ENCODE assay signal across 18 cellular contexts in genomic region chrX:12986886-12987285, GRCh38. TPM values are rescaled to one million over a fixed set of nuclear protein-coding genes. Genes with fewer than 3 reads are reported as not detected.
A peak's percentile ranks its signal among the peaks of the same experiment; 100 is the strongest.
DNase-seq lines count a peak whose midpoint lies in the region; ATAC-seq, FAIRE-seq and TF ChIP-seq lines count a peak whose summit lies in the region.
"Had no signal": no experiment of that assay in that cellular context is flagged by ENCODE, and none has a peak within 500 bp of the region (broad histone marks: within the 10 kb centered on the region; RNA-seq: fewer than 3 reads in every experiment).

No MANE protein-coding gene starts in this region.

- TF ChIP-seq POLR2A in K562 (conservative IDR thresholded peaks at IDR 0.05) = no peak

- H3K36me3 ChIP-seq in K562 (ENCODE audit: control insufficient read depth, insufficient read depth, low read length) = no peaks in the 10 kb centered on the region
- H3K36me3 ChIP-seq: cardiac muscle cell, left ventricle myocardium inferior had no signal

- no peaks in the 10 kb centered on the region for H3K27me3 ChIP-seq in K562 (ENCODE audit: control insufficient read depth in 2 of 2, insufficient read depth in 2 of 2, low read length in 2 of 2)
- H3K27me3 ChIP-seq: cardiac muscle cell, testis had no signal

- CTCF ChIA-PET in activated CD4-positive, alpha-beta T cell treated with anti-CD3 and anti-CD28 coated beads, Interleukin-2, amount 10 ng/mL, durations not matched to agents 7 days and 5 days (lab: Charles Lee) = interaction anchor here (2.6 to 3.3 kb wide), 2 partner anchors 37 to 40 kb away, joined by 13 to 18 read pairs; no protein-coding TSS in a partner anchor
- CTCF ChIA-PET in K562 (lab: Yijun Ruan, JAX; ENCODE audit: low intra/inter-chr PET ratio) = no interaction called here

- peaks cover 0 to 31% of the 10 kb centered on the region in 2 experiments; a peak in 2 of 5 replicates for H3K4me1 ChIP-seq in K562 (replicated peaks in 1 of 2; ENCODE audit: control insufficient read depth in 2 of 2, insufficient read depth in 2 of 2, low read length in 2 of 2)
- H3K4me1 ChIP-seq: testis had no signal

- FAIRE-seq in K562 (lab: Jason Lieb, UNC) = no peak
- FAIRE-seq: HTR-8/SVneo, RCC 7860 had no signal

- peak overlapping the region; percentile 99 for H3K27ac Mint-ChIP-seq in activated CD4-positive, alpha-beta T cell treated with anti-CD3 and anti-CD28 coated beads, Interleukin-2, amount 10 ng/mL, durations not matched to agents 7 days and 5 days
- H3K27ac Mint-ChIP-seq in stimulated activated effector memory CD8-positive, alpha-beta T cell treated with anti-CD3 and anti-CD28 coated beads, Interleukin-12 subunit alpha, Interleukin-12 subunit beta, amount 100 ng/mL, for 72 hours = peak overlapping the region; percentile 89
- H3K27ac Mint-ChIP-seq: nephron progenitor cell had no signal

- peaks cover 70% of the 10 kb centered on the region for H3K4me1 Mint-ChIP-seq in activated CD4-positive, alpha-beta T cell treated with anti-CD3 and anti-CD28 coated beads, Interleukin-2, amount 10 ng/mL, durations not matched to agents 7 days and 5 days
- H3K4me1 Mint-ChIP-seq in stimulated activated effector memory CD8-positive, alpha-beta T cell treated with anti-CD3 and anti-CD28 coated beads, Interleukin-12 subunit alpha, Interleukin-12 subunit beta, amount 100 ng/mL, for 72 hours = peaks cover 48% of the 10 kb centered on the region
- H3K4me1 Mint-ChIP-seq: nephron progenitor cell had no signal

- POLR2A ChIA-PET in activated CD4-positive, alpha-beta T cell treated with anti-CD3 and anti-CD28 coated beads, Interleukin-2, amount 10 ng/mL, durations not matched to agents 7 days and 5 days (lab: Charles Lee) = no interaction called here
- POLR2A ChIA-PET in K562 (lab: Yijun Ruan, JAX) = interaction anchor here (1.0 to 3.3 kb wide), 3 partner anchors 10 to 31 kb away, joined by 3 to 21 read pairs (median 3); partner anchors contain the start of gene TMSB4X

- no peak for TF ChIP-seq RAD21 in K562 (CRISPR knock-in tag; conservative IDR thresholded peaks at IDR 0.05 in 1 of 2, IDR thresholded peaks at IDR 0.05 in 1 of 2)

- BruUV-seq in K562 (replicated peaks; lab: Mats Ljungman, UMichigan) = no TSS peak

- intact Hi-C loops in K562 (cut with micrococcal nuclease) = no loop called here

- no peak overlapping the region for H3K4me2 ChIP-seq in K562 (ENCODE audit: insufficient read depth, low read length)

- H3K27me3 Mint-ChIP-seq in activated CD4-positive, alpha-beta T cell treated with anti-CD3 and anti-CD28 coated beads, Interleukin-2, amount 10 ng/mL, durations not matched to agents 7 days and 5 days = no peaks in the 10 kb centered on the region

- H3K9me1 ChIP-seq in K562 (ENCODE audit: control insufficient read depth, insufficient read depth, low read length) = no peaks in the 10 kb centered on the region

- no peak overlapping the region; a peak in 1 of 4 replicates for H3K9ac ChIP-seq in K562 (ENCODE audit: insufficient read depth in 1 of 2, low read depth in 2 of 2, low read length in 2 of 2)
- H3K9ac ChIP-seq: GM23248 had no signal

- DNase-seq in activated CD4-positive, alpha-beta T cell treated with anti-CD3 and anti-CD28 coated beads, Interleukin-2, amount 10 ng/mL, durations not matched to agents 7 days and 5 days = no peak
- DNase-seq in activated CD4-positive, alpha-beta T cell treated with anti-CD3 and anti-CD28 coated beads, Interleukin-2, amount 50 U/mL, for 4 hours = no peak
- DNase-seq in NCI-H226 (peak; percentile 24), K562 (ENCODE audit: extremely low read depth in 1 of 4, low spot score in 3 of 4) (no peak)
- DNase-seq in stimulated activated effector memory CD8-positive, alpha-beta T cell treated with anti-CD3 and anti-CD28 coated beads, Interleukin-12 subunit alpha, Interleukin-12 subunit beta, amount 100 ng/mL, for 72 hours (ENCODE audit: low spot score in 2 of 2) = no peak
- no peak for DNase-seq in stimulated activated CD4-positive, alpha-beta T cell treated with anti-CD3 and anti-CD28 coated beads, Interleukin-4, amount 100 ng/mL, for 24 hours
- DNase-seq: effector CD8-positive, alpha-beta T cell; GM23248; left ventricle myocardium inferior; NCI-H2081 treated with DMSO at 0.1 percent for 48 hours; nephron progenitor cell; testis had no signal

- H3K9me3 ChIP-seq in K562 (replicated peaks; ENCODE audit: control insufficient read depth, insufficient read depth, low read depth, low read length) = no peaks in the 10 kb centered on the region
- H3K9me3 ChIP-seq: left ventricle myocardium inferior, testis had no signal

- peak overlapping the region; percentile 64; the same call in 2 of the 3 replicates for H3K27ac ChIP-seq in K562 (ENCODE audit: extremely low read depth, low read depth, low read length)
- H3K27ac ChIP-seq: cardiac muscle cell, GM23248, left ventricle myocardium inferior, testis had no signal

- H3K4me3 ChIP-seq in K562 = no peak overlapping the region
- H3K4me3 ChIP-seq: cardiac muscle cell, GM23248, left ventricle myocardium inferior, testis had no signal

- peak overlapping the region; percentile 49; the same call in 1 of the 2 replicates for H2AFZ ChIP-seq in K562 (ENCODE audit: low read depth, low read length)
- H2AFZ ChIP-seq: GM23248 had no signal

- no peak for ATAC-seq in K562
- no peak for ATAC-seq in stimulated activated effector memory CD8-positive, alpha-beta T cell treated with anti-CD3 and anti-CD28 coated beads, Interleukin-12 subunit alpha, Interleukin-12 subunit beta, amount 100 ng/mL, for 72 hours
- no peak for ATAC-seq in GM21723 (IDR thresholded peaks at IDR 0.05; ENCODE audit: unreplicated experiment)
- no peak for ATAC-seq in HG03354 (IDR thresholded peaks at IDR 0.05; ENCODE audit: poor library complexity, severe bottlenecking, unreplicated experiment)

- H3K79me2 ChIP-seq in K562 (ENCODE audit: control insufficient read depth, insufficient read depth, low read length) = no peaks in the 10 kb centered on the region

- peaks cover 17% of the 10 kb centered on the region for H3K36me3 Mint-ChIP-seq in activated CD4-positive, alpha-beta T cell treated with anti-CD3 and anti-CD28 coated beads, Interleukin-2, amount 10 ng/mL, durations not matched to agents 7 days and 5 days (ENCODE audit: low read depth)
- peaks cover 10% of the 10 kb centered on the region for H3K36me3 Mint-ChIP-seq in stimulated activated effector memory CD8-positive, alpha-beta T cell treated with anti-CD3 and anti-CD28 coated beads, Interleukin-12 subunit alpha, Interleukin-12 subunit beta, amount 100 ng/mL, for 72 hours

- peaks cover 10% of the 10 kb centered on the region for H3K9me3 Mint-ChIP-seq in activated CD4-positive, alpha-beta T cell treated with anti-CD3 and anti-CD28 coated beads, Interleukin-2, amount 10 ng/mL, durations not matched to agents 7 days and 5 days
- H3K9me3 Mint-ChIP-seq in stimulated activated effector memory CD8-positive, alpha-beta T cell treated with anti-CD3 and anti-CD28 coated beads, Interleukin-12 subunit alpha, Interleukin-12 subunit beta, amount 100 ng/mL, for 72 hours = no peaks in the 10 kb centered on the region

- TF ChIP-seq CTCF in K562 (IDR thresholded peaks at IDR 0.05 in 2 of 3, conservative IDR thresholded peaks at IDR 0.05 in 1 of 3; ENCODE audit: insufficient read depth in 2 of 3, low read depth in 1 of 3, low read length in 3 of 3) = no peak

- no peak overlapping the region for H3K4me3 Mint-ChIP-seq in activated CD4-positive, alpha-beta T cell treated with anti-CD3 and anti-CD28 coated beads, Interleukin-2, amount 10 ng/mL, durations not matched to agents 7 days and 5 days
- peak overlapping the region; percentile 45 for H3K4me3 Mint-ChIP-seq in stimulated activated effector memory CD8-positive, alpha-beta T cell treated with anti-CD3 and anti-CD28 coated beads, Interleukin-12 subunit alpha, Interleukin-12 subunit beta, amount 100 ng/mL, for 72 hours
- H3K4me3 Mint-ChIP-seq: nephron progenitor cell had no signal

- in situ Hi-C loops in K562 (cut with MboI) = no loop called here

- no peak for TF ChIP-seq EP300 in K562 (IDR thresholded peaks at IDR 0.05; ENCODE audit: low read length)

- H4K20me1 ChIP-seq in K562 (replicated peaks; ENCODE audit: control insufficient read depth, insufficient read depth, low read length) = no peaks in the 10 kb centered on the region

- 15% methylated on average over 2 of the region's 2 CpGs for WGBS in K562 (ENCODE audit: insufficient coverage, low coverage, missing lambda C conversion rate)

RNA-seq across cellular contexts. Expression of gene TMSB4X, which starts 12.0 kb away (rescaled TPM):
- 1,000 to 10,000 TPM; 9,113 to 9,418 TPM for total RNA-seq in activated CD4-positive, alpha-beta T cell treated with anti-CD3 and anti-CD28 coated beads, Interleukin-2, amount 10 ng/mL, durations not matched to agents 7 days and 5 days
- total RNA-seq in K562 (2011; cell fraction: chromatin; rRNA removed; ENCODE audit: low replicate concordance) = 101 and 112 TPM in 2 replicates
- 168 and 187 TPM in 2 replicates for total RNA-seq in K562 (2011; cell fraction: nucleolus; rRNA removed)
- 227 and 306 TPM in 2 replicates for total RNA-seq in K562 (2011; cell fraction: nucleoplasm; rRNA removed)
- total RNA-seq in K562 (2014; rRNA removed) = 1,035 and 1,094 TPM in 2 replicates
- total RNA-seq in K562 (2014; rRNA removed; fragmentation: Illumina TruSeq; extraction: Trizol) = 1,529 and 1,745 TPM in 2 replicates
- 1,145 and 1,178 TPM in 2 replicates for total RNA-seq in K562 (2015; rRNA removed; fragmentation: Illumina TruSeq; extraction: Trizol)
- 1,266 and 1,292 TPM in 2 replicates for total RNA-seq in K562 (2021)
- 1,337 and 1,853 TPM in 2 replicates for polyA plus RNA-seq in K562 (2011; rRNA removed)
- 358 and 852 TPM in 2 replicates for polyA plus RNA-seq in K562 (2011; cell fraction: cytosol; rRNA removed)
- polyA plus RNA-seq in K562 (2011; cell fraction: nucleus; rRNA removed) = 404 and 705 TPM in 2 replicates
- polyA plus RNA-seq in K562 (2012) = 2,539 and 2,674 TPM in 2 replicates
- polyA plus RNA-seq in K562 (2014; fragmentation: Illumina TruSeq; extraction: Trizol) = 1,680 and 2,424 TPM in 2 replicates
- 1,000 to 10,000 TPM; 1,688 to 2,035 TPM for polyA plus RNA-seq in K562 (2014; fragmentation: Nextera tagmentation; extraction: Ambion mirVana)
- 1,576 and 1,785 TPM in 2 replicates for polyA plus RNA-seq in K562 (2014; rRNA removed)
- 876 and 1,337 TPM in 2 replicates for polyA minus RNA-seq in K562 (2011; rRNA and poly(A)+ RNA removed)
- 265 and 346 TPM in 2 replicates for polyA minus RNA-seq in K562 (2011; cell fraction: cytosol; rRNA and poly(A)+ RNA removed)
- polyA minus RNA-seq in K562 (2011; cell fraction: nucleus; rRNA and poly(A)+ RNA removed) = 112 and 295 TPM in 2 replicates

RNA-seq across cellular contexts. Expression of gene FAM9C, which starts 57.5 kb away (rescaled TPM):
- total RNA-seq in activated CD4-positive, alpha-beta T cell treated with anti-CD3 and anti-CD28 coated beads, Interleukin-2, amount 10 ng/mL, durations not matched to agents 7 days and 5 days = not detected
- total RNA-seq in K562 (2011; cell fraction: chromatin; rRNA removed; ENCODE audit: low replicate concordance) = not detected in 2 replicates
- not detected in 2 replicates for total RNA-seq in K562 (2011; cell fraction: nucleolus; rRNA removed)
- not detected in 2 replicates for total RNA-seq in K562 (2011; cell fraction: nucleoplasm; rRNA removed)
- not detected in 2 replicates for total RNA-seq in K562 (2014; rRNA removed)
- total RNA-seq in K562 (2014; rRNA removed; fragmentation: Illumina TruSeq; extraction: Trizol) = not detected in 2 replicates
- total RNA-seq in K562 (2015; rRNA removed; fragmentation: Illumina TruSeq; extraction: Trizol) = not detected in 2 replicates
- total RNA-seq in K562 (2021) = not detected in 2 replicates
- polyA plus RNA-seq in K562 (2011; rRNA removed) = not detected in 2 replicates
- polyA plus RNA-seq in K562 (2011; cell fraction: cytosol; rRNA removed) = not detected in 2 replicates
- polyA plus RNA-seq in K562 (2011; cell fraction: nucleus; rRNA removed) = not detected in 2 replicates
- not detected in 2 replicates for polyA plus RNA-seq in K562 (2012)
- not detected in 2 replicates for polyA plus RNA-seq in K562 (2014; fragmentation: Illumina TruSeq; extraction: Trizol)
- not detected for polyA plus RNA-seq in K562 (2014; fragmentation: Nextera tagmentation; extraction: Ambion mirVana)
- polyA plus RNA-seq in K562 (2014; rRNA removed) = not detected in 2 replicates
- not detected in 2 replicates for polyA minus RNA-seq in K562 (2011; rRNA and poly(A)+ RNA removed)
- not detected in 2 replicates for polyA minus RNA-seq in K562 (2011; cell fraction: cytosol; rRNA and poly(A)+ RNA removed)
- not detected in 2 replicates for polyA minus RNA-seq in K562 (2011; cell fraction: nucleus; rRNA and poly(A)+ RNA removed)
- total RNA-seq: cardiac muscle cell, GM23248, left ventricle myocardium inferior, pulmonary artery endothelial cell had no signal
- polyA plus RNA-seq: cardiac muscle cell, GM23248 had no signal

Comparison
In these comparisons a context has a peak if more than half of its experiments do, and no peak if none do; other contexts are left out.
1. RNA of gene TMSB4X, which starts 12.0 kb away (total RNA-seq): 9,113 to 9,418 TPM in activated CD4-positive, alpha-beta T cell treated with anti-CD3 and anti-CD28 coated beads, Interleukin-2, amount 10 ng/mL, durations not matched to agents 7 days and 5 days; 101 to 1,745 TPM in K562; every median in the first group is over 4 times any median in the second.